Comparison of ENCODE assay signal across 1 cellular context in the genomic region with DNA sequence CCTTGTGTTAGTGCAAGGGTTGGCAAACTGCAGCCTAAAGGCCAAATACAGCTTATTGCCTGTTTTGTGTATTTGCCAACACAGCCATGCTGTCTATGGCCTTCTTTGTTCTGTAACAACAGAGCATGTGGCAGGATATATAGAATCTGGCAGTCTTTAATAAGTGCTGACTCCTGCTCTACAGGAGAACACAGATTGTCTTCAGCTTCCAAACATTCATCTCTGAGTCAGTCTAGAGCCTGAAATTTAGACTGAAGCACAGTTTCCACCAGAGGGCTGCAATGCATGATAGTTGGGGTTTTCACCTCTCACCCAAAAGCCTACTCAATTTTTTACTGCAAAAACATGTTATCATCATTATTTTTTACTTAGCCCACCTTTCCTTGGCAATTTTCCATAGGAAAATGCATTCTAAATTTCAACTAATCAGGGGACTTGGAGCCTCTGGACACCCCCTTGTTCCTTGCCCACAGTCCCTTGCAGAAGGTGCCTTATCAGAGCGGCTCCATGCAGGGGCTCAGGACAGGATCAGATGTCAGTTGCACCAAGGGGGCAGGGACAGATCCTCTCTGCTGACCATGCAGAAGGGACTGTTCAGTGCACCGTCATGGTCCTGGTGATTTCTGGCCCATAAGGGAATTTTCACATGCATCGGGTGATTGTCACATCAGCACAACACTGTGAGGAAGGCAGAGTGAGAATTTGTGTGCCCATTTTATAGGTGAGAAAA.
TF ChIP-seq lines count a peak whose summit lies in the region.

No MANE protein-coding gene starts in this region.

TF ChIP-seq in IMR-90, 13 proteins besides CTCF, POLR2A, EP300 and RAD21:
- TF ChIP-seq MAFK (IDR thresholded peaks at IDR 0.05; ENCODE audit: low read depth, low read length) = no peak
- no peak for TF ChIP-seq SMC3 (IDR thresholded peaks at IDR 0.05; ENCODE audit: low read depth, low read length)
TF ChIP-seq in IMR-90: peak in this region for 0.
